9 cellular contexts compared by ENCODE assay signal in the genomic region with DNA sequence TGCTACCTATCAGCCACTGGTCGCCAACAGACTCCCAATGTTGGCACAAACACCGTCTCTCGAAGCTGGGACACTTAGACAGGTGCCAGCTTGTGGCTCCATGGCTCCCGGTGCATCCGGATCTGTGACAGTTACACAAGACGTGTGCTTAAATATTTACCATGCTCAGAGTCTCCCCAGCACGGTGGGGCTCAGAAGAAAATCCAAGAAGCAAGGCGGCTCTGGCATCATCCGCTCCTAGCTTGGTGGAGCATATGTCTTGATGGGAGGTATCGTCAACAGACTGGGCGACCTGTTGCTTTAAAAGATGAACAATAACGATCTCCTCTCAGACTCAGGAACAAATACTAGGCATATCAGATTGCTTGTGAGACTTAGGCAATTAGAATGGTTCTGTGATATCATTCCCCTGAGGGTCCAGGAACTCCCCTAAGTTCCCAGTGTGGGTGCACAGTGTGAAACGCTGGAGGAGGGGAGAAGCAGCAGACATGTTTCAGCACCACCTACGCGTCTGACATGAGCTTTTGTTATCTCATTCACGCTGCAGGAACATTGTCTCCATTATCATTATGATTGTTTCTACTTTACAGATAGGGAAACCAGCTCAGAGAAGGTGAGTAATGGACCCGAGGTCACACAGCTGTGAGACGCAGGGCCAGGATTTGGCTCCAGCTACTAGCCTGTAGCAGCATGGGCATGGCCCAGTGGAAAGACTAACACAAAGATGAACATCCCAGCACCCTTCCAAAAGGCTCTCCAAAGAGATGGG.
A peak's percentile ranks its signal among the peaks of the same experiment; 100 is the strongest.
DNase-seq lines count a peak whose midpoint lies in the region; ATAC-seq, FAIRE-seq and TF ChIP-seq lines count a peak whose summit lies in the region.
"Had no signal": no experiment of that assay in that cellular context is flagged by ENCODE, and none has a peak within 500 bp of the region (broad histone marks: within the 10 kb centered on the region; RNA-seq: fewer than 3 reads in every experiment).

No MANE protein-coding gene starts in this region.

- no peak overlapping the region for H3K4me3 Mint-ChIP-seq in astrocyte (ENCODE audit: unreplicated experiment)

- FAIRE-seq in astrocyte (lab: Jason Lieb, UNC): no peak

- peak overlapping the region; percentile 56 for H3K9ac ChIP-seq in astrocyte (ENCODE audit: low read length)

- H3K9me3 ChIP-seq in HEK293 (ENCODE audit: control insufficient read depth, insufficient read depth, low read depth, low read length): no peaks in the 10 kb centered on the region
- H3K9me3 ChIP-seq in astrocyte (ENCODE audit: insufficient read depth, low read depth, low read length): no peaks in the 10 kb centered on the region
- H3K9me3 ChIP-seq in mucosa of descending colon: no peaks in the 10 kb centered on the region

- H3K36me3 Mint-ChIP-seq in astrocyte (ENCODE audit: low read depth, unreplicated experiment): no peaks in the 10 kb centered on the region

- H3K36me3 ChIP-seq in HEK293 (ENCODE audit: control insufficient read depth in 2 of 2, insufficient read depth in 1 of 2, low read length in 2 of 2): no peaks in the 10 kb centered on the region
- H3K36me3 ChIP-seq in astrocyte (ENCODE audit: insufficient read depth, low read length): no peaks in the 10 kb centered on the region
- no peaks in the 10 kb centered on the region for H3K36me3 ChIP-seq in mucosa of descending colon (ENCODE audit: low read depth)

- CTCF ChIA-PET in HEK293 (lab: Yijun Ruan, JAX): interaction anchor here (0.6 to 1.7 kb wide), 4 partner anchors 8 to 68 kb away, joined by 3 to 8 read pairs (median 4); no protein-coding TSS in a partner anchor

- H3K9me3 Mint-ChIP-seq in astrocyte (ENCODE audit: unreplicated experiment): no peaks in the 10 kb centered on the region

- peak overlapping the region; percentile 80 for H3K4me2 ChIP-seq in astrocyte (ENCODE audit: low read length)

- H3K79me2 ChIP-seq in astrocyte (ENCODE audit: insufficient read depth, low read length): no peaks in the 10 kb centered on the region

- peak; percentile 78 for DNase-seq in astrocyte (ENCODE audit: low read depth)
- DNase-seq in mucosa of descending colon: peak in 1 of 3 donors; percentile 48
- DNase-seq in mesenteric fat pad (ENCODE audit: low spot score): no peak
- DNase-seq in hippocampal formation (lab: John Stamatoyannopoulos, UW): no peak
- no peak for DNase-seq in AG20443 (ENCODE audit: low spot score)
- no peak for DNase-seq in T1000 (lab: John Stamatoyannopoulos, UW)
- DNase-seq: NCI-H526 treated with DMSO at 0.1 percent for 48 hours had no signal

- H3K4me3 ChIP-seq in HEK293 (ENCODE audit: low read depth, low read length) (no peak overlapping the region), astrocyte (ENCODE audit: insufficient read depth, low read depth, low read length) (peak overlapping the region; percentile 22), mucosa of descending colon (no peak overlapping the region)

- peak overlapping the region; percentile 32 for H2AFZ ChIP-seq in astrocyte (ENCODE audit: low read depth, low read length)

- intact Hi-C loops in mucosa of descending colon (cut with DNase I, micrococcal nuclease): no loop called here

- peaks cover 34% of the 10 kb centered on the region for H3K4me1 Mint-ChIP-seq in astrocyte (ENCODE audit: low read depth, unreplicated experiment)

- H3K27ac ChIP-seq in C4-2B: peak overlapping the region; percentile 16
- no peak overlapping the region for H3K27ac ChIP-seq in HEK293 (ENCODE audit: extremely low read depth, low read depth, low read length)
- H3K27ac ChIP-seq in astrocyte (ENCODE audit: low read depth, low read length): peak overlapping the region; percentile 56

- peak; percentile 33 for ATAC-seq in mucosa of descending colon

- no peaks in the 10 kb centered on the region for H3K4me1 ChIP-seq in HEK293 (ENCODE audit: control insufficient read depth, insufficient read depth, low read length)
- H3K4me1 ChIP-seq in astrocyte (ENCODE audit: insufficient read depth, low read length): peaks cover 57% of the 10 kb centered on the region
- no peaks in the 10 kb centered on the region for H3K4me1 ChIP-seq in mucosa of descending colon (ENCODE audit: low read depth)

- TF ChIP-seq CTCF in C4-2B (conservative IDR thresholded peaks at IDR 0.05): no peak
- TF ChIP-seq CTCF in HEK293 (tag by site-specific recombination; IDR thresholded peaks at IDR 0.05): no peak
- no peak for TF ChIP-seq CTCF in astrocyte (IDR thresholded peaks at IDR 0.05; ENCODE audit: insufficient read depth, low read depth, low read length)
- no peak for TF ChIP-seq CTCF in mucosa of descending colon (IDR thresholded peaks at IDR 0.05)

- no peaks in the 10 kb centered on the region for H4K20me1 ChIP-seq in astrocyte (ENCODE audit: insufficient read depth, low read length)

- no peaks in the 10 kb centered on the region for H3K27me3 ChIP-seq in astrocyte (ENCODE audit: insufficient read depth, low read length)

- POLR2A ChIA-PET in HEK293 (lab: Yijun Ruan, JAX): interaction anchor here (1.3 kb wide), 1 partner anchor 125 kb away, joined by 3 read pairs; no protein-coding TSS in a partner anchor

- H3K27ac Mint-ChIP-seq in astrocyte (ENCODE audit: unreplicated experiment): no peak overlapping the region

- peaks cover 2% of the 10 kb centered on the region for H3K27me3 Mint-ChIP-seq in astrocyte (ENCODE audit: low read depth, unreplicated experiment)

TF ChIP-seq in HEK293, 187 proteins besides CTCF, POLR2A, EP300 and RAD21 (continues in another document):
- TF ChIP-seq GLI2 (tag by site-specific recombination; IDR thresholded peaks at IDR 0.05; ENCODE audit: borderline replicate concordance, low read depth) (no peak), GLIS1 (tag by site-specific recombination; IDR thresholded peaks at IDR 0.05) (no peak), SCRT2 (tag by site-specific recombination; IDR thresholded peaks at IDR 0.05) (peak; percentile 92), PRDM1 (tag by site-specific recombination; IDR thresholded peaks at IDR 0.05) (no peak), ZNF561 (tag by site-specific recombination; IDR thresholded peaks at IDR 0.05; ENCODE audit: borderline replicate concordance) (no peak), ZSCAN23 (tag by site-specific recombination; IDR thresholded peaks at IDR 0.05) (no peak), ZNF202 (tag by site-specific recombination; IDR thresholded peaks at IDR 0.05; ENCODE audit: borderline replicate concordance) (no peak), ZNF791 (tag by site-specific recombination; IDR thresholded peaks at IDR 0.05) (no peak), ZNF610 (tag by site-specific recombination; IDR thresholded peaks at IDR 0.05; ENCODE audit: borderline replicate concordance) (no peak), ZIC2 (tag by site-specific recombination; IDR thresholded peaks at IDR 0.05) (peak; percentile 90)
- TF ChIP-seq, protein P1, sequence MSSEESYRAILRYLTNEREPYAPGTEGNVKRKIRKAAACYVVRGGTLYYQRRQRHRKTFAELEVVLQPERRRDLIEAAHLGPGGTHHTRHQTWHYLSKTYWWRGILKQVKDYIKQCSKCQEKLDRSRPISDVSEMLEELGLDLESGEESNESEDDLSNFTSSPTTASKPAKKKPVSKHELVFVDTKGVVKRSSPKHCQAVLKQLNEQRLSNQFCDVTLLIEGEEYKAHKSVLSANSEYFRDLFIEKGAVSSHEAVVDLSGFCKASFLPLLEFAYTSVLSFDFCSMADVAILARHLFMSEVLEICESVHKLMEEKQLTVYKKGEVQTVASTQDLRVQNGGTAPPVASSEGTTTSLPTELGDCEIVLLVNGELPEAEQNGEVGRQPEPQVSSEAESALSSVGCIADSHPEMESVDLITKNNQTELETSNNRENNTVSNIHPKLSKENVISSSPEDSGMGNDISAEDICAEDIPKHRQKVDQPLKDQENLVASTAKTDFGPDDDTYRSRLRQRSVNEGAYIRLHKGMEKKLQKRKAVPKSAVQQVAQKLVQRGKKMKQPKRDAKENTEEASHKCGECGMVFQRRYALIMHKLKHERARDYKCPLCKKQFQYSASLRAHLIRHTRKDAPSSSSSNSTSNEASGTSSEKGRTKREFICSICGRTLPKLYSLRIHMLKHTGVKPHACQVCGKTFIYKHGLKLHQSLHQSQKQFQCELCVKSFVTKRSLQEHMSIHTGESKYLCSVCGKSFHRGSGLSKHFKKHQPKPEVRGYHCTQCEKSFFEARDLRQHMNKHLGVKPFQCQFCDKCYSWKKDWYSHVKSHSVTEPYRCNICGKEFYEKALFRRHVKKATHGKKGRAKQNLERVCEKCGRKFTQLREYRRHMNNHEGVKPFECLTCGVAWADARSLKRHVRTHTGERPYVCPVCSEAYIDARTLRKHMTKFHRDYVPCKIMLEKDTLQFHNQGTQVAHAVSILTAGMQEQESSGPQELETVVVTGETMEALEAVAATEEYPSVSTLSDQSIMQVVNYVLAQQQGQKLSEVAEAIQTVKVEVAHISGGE (tag by site-specific recombination; conservative IDR thresholded peaks at IDR 0.05; ENCODE audit: low read depth): no peak
- TF ChIP-seq, protein P2, sequence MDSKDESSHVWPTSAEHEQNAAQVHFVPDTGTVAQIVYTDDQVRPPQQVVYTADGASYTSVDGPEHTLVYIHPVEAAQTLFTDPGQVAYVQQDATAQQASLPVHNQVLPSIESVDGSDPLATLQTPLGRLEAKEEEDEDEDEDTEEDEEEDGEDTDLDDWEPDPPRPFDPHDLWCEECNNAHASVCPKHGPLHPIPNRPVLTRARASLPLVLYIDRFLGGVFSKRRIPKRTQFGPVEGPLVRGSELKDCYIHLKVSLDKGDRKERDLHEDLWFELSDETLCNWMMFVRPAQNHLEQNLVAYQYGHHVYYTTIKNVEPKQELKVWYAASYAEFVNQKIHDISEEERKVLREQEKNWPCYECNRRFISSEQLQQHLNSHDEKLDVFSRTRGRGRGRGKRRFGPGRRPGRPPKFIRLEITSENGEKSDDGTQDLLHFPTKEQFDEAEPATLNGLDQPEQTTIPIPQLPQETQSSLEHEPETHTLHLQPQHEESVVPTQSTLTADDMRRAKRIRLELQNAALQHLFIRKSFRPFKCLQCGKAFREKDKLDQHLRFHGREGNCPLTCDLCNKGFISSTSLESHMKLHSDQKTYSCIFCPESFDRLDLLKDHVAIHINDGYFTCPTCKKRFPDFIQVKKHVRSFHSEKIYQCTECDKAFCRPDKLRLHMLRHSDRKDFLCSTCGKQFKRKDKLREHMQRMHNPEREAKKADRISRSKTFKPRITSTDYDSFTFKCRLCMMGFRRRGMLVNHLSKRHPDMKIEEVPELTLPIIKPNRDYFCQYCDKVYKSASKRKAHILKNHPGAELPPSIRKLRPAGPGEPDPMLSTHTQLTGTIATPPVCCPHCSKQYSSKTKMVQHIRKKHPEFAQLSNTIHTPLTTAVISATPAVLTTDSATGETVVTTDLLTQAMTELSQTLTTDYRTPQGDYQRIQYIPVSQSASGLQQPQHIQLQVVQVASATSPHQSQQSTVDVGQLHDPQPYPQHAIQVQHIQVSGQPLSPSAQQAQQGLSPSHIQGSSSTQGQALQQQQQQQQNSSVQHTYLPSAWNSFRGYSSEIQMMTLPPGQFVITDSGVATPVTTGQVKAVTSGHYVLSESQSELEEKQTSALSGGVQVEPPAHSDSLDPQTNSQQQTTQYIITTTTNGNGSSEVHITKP (tag by site-specific recombination; IDR thresholded peaks at IDR 0.05): no peak
